ENCODE assay signal across 8 cellular contexts in genomic region chr3:127822166-127822835, GRCh38. TPM values are rescaled to one million over a fixed set of nuclear protein-coding genes. Genes with fewer than 3 reads are reported as not detected.
A peak's percentile ranks its signal among the peaks of the same experiment; 100 is the strongest.
DNase-seq lines count a peak whose midpoint lies in the region; ATAC-seq and TF ChIP-seq lines count a peak whose summit lies in the region.

Gene MGLL (minus strand): TSS chr3:127822515. CDS start chr3:127822318, 197 bp downstream.

- WGBS in mammary epithelial cell (ENCODE audit: low coverage, missing lambda C conversion rate) = 7% methylated on average over 29 of the region's 35 CpGs
- 0 to 1% methylated on average over 35 of the region's 35 CpGs for WGBS in sigmoid colon, 2 donors

- peaks cover 43% of the 10 kb centered on the region for H3K4me1 Mint-ChIP-seq in CD14-positive monocyte

- H3K4me3 ChIP-seq in mammary epithelial cell (replicated peaks in 1 of 3; ENCODE audit: insufficient read depth in 1 of 3, low read depth in 2 of 3, low read length in 3 of 3) (peak within 1 kb of the TSS; percentile 73 to 91 (median 77)), sigmoid colon (peak within 1 kb of the TSS; percentile 82 to 95 (median 92))

- TF ChIP-seq POLR2A in sigmoid colon (IDR thresholded peaks at IDR 0.05) = no peak

- H3K36me3 Mint-ChIP-seq in CD14-positive monocyte = peaks cover 0 to 5% of the 10 kb centered on the region in 2 donors

- no peaks in the 10 kb centered on the region for H4K20me1 ChIP-seq in mammary epithelial cell (ENCODE audit: insufficient read depth, low read length)

- H3K36me3 ChIP-seq in mammary epithelial cell (ENCODE audit: insufficient read depth, low read length) (no peaks in the 10 kb centered on the region), sigmoid colon (no peaks in the 10 kb centered on the region)

- DNase-seq in CD14-positive monocyte (ENCODE audit: low spot score) (no peak), NCI-H2171 treated with DMSO at 0.1 percent for 48 hours (lab: John Stamatoyannopoulos, UW) (peak; percentile 58), mammary epithelial cell (peak; percentile 50), iPS-NIHi7 (ENCODE audit: extremely low spot score) (peak; percentile 35), sigmoid colon (peak; percentile 79), Kasumi-1 (lab: John Stamatoyannopoulos, UW) (no peak)

- peak within 1 kb of the TSS; percentile 93 for H3K4me2 ChIP-seq in mammary epithelial cell (ENCODE audit: insufficient read depth, low read depth, low read length)

- peak within 1 kb of the TSS; percentile 69 for H3K9ac ChIP-seq in mammary epithelial cell (ENCODE audit: insufficient read depth, low read length)

- TF ChIP-seq EP300 in sigmoid colon (IDR thresholded peaks at IDR 0.05) = no peak

- dilution Hi-C loops in mammary epithelial cell (cut with HindIII; ENCODE audit: low sequenced_read_pairs) = no loop called here

- peaks cover 9 to 26% (median 22%) of the 10 kb centered on the region in 3 donors for H3K27me3 Mint-ChIP-seq in CD14-positive monocyte (ENCODE audit: low read depth in 3 of 3)

- intact Hi-C loops in CD14-positive monocyte (cut with micrococcal nuclease) = loop anchor here (5.0 to 10.0 kb wide), 4 partner anchors 45 to 170 kb away; no protein-coding TSS in a partner anchor
- intact Hi-C loops in mammary epithelial cell (cut with micrococcal nuclease) = loop anchor here (1.0 to 2.0 kb wide), 4 partner anchors 54 to 136 kb away; no protein-coding TSS in a partner anchor
- intact Hi-C loops in sigmoid colon (cut with DNase I) = loop anchor here (2.0 to 5.0 kb wide), 4 partner anchors 134 to 225 kb away; partner anchors contain the start of genes ABTB1 and MCM2

- H3K27me3 ChIP-seq in mammary epithelial cell (ENCODE audit: insufficient read depth, low read length) = no peaks in the 10 kb centered on the region
- H3K27me3 ChIP-seq in sigmoid colon = no peaks in the 10 kb centered on the region

- ATAC-seq in GM21526 (IDR thresholded peaks at IDR 0.05; ENCODE audit: low FRiP score, unreplicated experiment) (peak; percentile 17), GM18870 (IDR thresholded peaks at IDR 0.05; ENCODE audit: unreplicated experiment) (no peak)

- CTCF ChIA-PET in mammary epithelial cell (lab: Charles Lee; ENCODE audit: low non-redundant PET) = no interaction called here

- TF ChIP-seq CTCF in CD14-positive monocyte (IDR thresholded peaks at IDR 0.05) (no peak), mammary epithelial cell (conservative IDR thresholded peaks at IDR 0.05 in 1 of 2, IDR thresholded peaks at IDR 0.05 in 1 of 2; ENCODE audit: extremely low read depth in 1 of 2, insufficient read depth in 1 of 2, low read depth in 1 of 2, low read length in 2 of 2) (no peak), sigmoid colon (IDR thresholded peaks at IDR 0.05) (no peak)

- peak within 1 kb of the TSS; percentile 97 for H2AFZ ChIP-seq in mammary epithelial cell (ENCODE audit: low read depth, low read length)

- H3K27ac ChIP-seq in mammary epithelial cell (ENCODE audit: insufficient read depth, low read depth, low read length) (peak within 1 kb of the TSS; percentile 32), sigmoid colon (peak within 1 kb of the TSS; percentile 88 to 94 (median 89))

- peaks cover 0 to 8% (median 2%) of the 10 kb centered on the region in 7 donors for H3K9me3 Mint-ChIP-seq in CD14-positive monocyte

- in situ Hi-C loops in mammary epithelial cell (cut with MboI; ENCODE audit: low sequenced_read_pairs in 2 of 2) = no loop called here

- no peaks in the 10 kb centered on the region for H3K9me3 ChIP-seq in mammary epithelial cell (replicated peaks; ENCODE audit: insufficient read depth, low read length)
- H3K9me3 ChIP-seq in sigmoid colon = no peaks in the 10 kb centered on the region

- no TSS peak for BruUV-seq in mammary epithelial cell (replicated peaks; lab: Mats Ljungman, UMichigan)

- H3K79me2 ChIP-seq in mammary epithelial cell (ENCODE audit: insufficient read depth, low read length) = no peaks in the 10 kb centered on the region

- peaks cover 43% of the 10 kb centered on the region for H3K4me1 ChIP-seq in mammary epithelial cell (ENCODE audit: insufficient read depth, low read length)
- H3K4me1 ChIP-seq in sigmoid colon = peaks cover 0 to 42% (median 34%) of the 10 kb centered on the region in 4 donors

- peak within 1 kb of the TSS; percentile 71 to 85 (median 82) for H3K27ac Mint-ChIP-seq in CD14-positive monocyte

- H3K4me3 Mint-ChIP-seq in CD14-positive monocyte = peak within 1 kb of the TSS; percentile 96 to 99

RNA-seq across cellular contexts. Expression of gene MGLL, which starts in this region (rescaled TPM):
- polyA plus RNA-seq in CD14-positive monocyte (1 to 10 TPM; 4.4 to 10.0 TPM), mammary epithelial cell (16.9 TPM), sigmoid colon (100 to 1,000 TPM; 110 to 220 (median 142) TPM)
- total RNA-seq in mammary epithelial cell (10 to 100 TPM in 1 of 2 donors, 1 to 10 TPM in 1; 7.8 to 46.3 TPM), sigmoid colon (10 to 100 TPM; 24.7 to 46.8 (median 35.5) TPM)
- 27.4 TPM for polyA minus RNA-seq in mammary epithelial cell

Comparison
In these comparisons a context has a peak if more than half of its experiments do, and no peak if none do; other contexts are left out.
1. DNase-seq: peak in NCI-H2171 treated with DMSO at 0.1 percent for 48 hours (single experiment), mammary epithelial cell (single experiment), iPS-NIHi7 (single experiment) and sigmoid colon (single experiment); none in CD14-positive monocyte (single experiment) and Kasumi-1 (0 of 2).